Comparison of ENCODE assay signal across 1 cellular context in genomic region chr10:12195603-12196506, GRCh38.
TF ChIP-seq lines count a peak whose summit lies in the region.

A gene with protein sequence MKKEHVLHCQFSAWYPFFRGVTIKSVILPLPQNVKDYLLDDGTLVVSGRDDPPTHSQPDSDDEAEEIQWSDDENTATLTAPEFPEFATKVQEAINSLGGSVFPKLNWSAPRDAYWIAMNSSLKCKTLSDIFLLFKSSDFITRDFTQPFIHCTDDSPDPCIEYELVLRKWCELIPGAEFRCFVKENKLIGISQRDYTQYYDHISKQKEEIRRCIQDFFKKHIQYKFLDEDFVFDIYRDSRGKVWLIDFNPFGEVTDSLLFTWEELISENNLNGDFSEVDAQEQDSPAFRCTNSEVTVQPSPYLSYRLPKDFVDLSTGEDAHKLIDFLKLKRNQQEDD (plus strand): TSS chr10:12196188. CDS start chr10:12196246, 58 bp downstream.
NUDT5 (minus strand) TSS chr10:12195891; CDS start chr10:12186291, 9,600 bp downstream.

TF ChIP-seq in SK-N-SH, 30 proteins besides CTCF, POLR2A, EP300 and RAD21 (continued from another document):
- TF ChIP-seq, protein P1, sequence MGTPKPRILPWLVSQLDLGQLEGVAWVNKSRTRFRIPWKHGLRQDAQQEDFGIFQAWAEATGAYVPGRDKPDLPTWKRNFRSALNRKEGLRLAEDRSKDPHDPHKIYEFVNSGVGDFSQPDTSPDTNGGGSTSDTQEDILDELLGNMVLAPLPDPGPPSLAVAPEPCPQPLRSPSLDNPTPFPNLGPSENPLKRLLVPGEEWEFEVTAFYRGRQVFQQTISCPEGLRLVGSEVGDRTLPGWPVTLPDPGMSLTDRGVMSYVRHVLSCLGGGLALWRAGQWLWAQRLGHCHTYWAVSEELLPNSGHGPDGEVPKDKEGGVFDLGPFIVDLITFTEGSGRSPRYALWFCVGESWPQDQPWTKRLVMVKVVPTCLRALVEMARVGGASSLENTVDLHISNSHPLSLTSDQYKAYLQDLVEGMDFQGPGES (IDR thresholded peaks at IDR 0.05; ENCODE audit: low read depth, low read length), result no peak
- peak; percentile 69; the same call in 1 of the 2 replicates for TF ChIP-seq TAF1 (IDR thresholded peaks at IDR 0.05; ENCODE audit: borderline replicate concordance, low read depth, low read length)
- TF ChIP-seq JUND (IDR thresholded peaks at IDR 0.05), result no peak
- TF ChIP-seq ELF1 (IDR thresholded peaks at IDR 0.05), result peak; percentile 88; the same call in 1 of the 2 replicates
- peak; percentile 98 for TF ChIP-seq CHD2 (IDR thresholded peaks at IDR 0.05; ENCODE audit: low read length, partially characterized antibody)
- TF ChIP-seq, protein P2, sequence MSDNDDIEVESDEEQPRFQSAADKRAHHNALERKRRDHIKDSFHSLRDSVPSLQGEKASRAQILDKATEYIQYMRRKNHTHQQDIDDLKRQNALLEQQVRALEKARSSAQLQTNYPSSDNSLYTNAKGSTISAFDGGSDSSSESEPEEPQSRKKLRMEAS (IDR thresholded peaks at IDR 0.05; ENCODE audit: low read depth), result peak; percentile 92
- TF ChIP-seq PBX3 (IDR thresholded peaks at IDR 0.05), result no peak
- TF ChIP-seq TCF12 (IDR thresholded peaks at IDR 0.05), result peak; percentile 26; the same call in 1 of the 2 replicates
